8 cellular contexts compared by ENCODE assay signal in genomic region chr15:75646944-75647364, GRCh38. TPM values are rescaled to one million over a fixed set of nuclear protein-coding genes. Genes with fewer than 3 reads are reported as not detected.
DNase-seq lines count a peak whose midpoint lies in the region; ATAC-seq and TF ChIP-seq lines count a peak whose summit lies in the region.

No MANE protein-coding gene starts in this region.

- peak; percentile 52 for DNase-seq in activated T-cell treated with anti-CD3 and anti-CD28 coated beads, Interleukin-2, amount 50 U/mL, for 24 hours
- DNase-seq in activated T-cell treated with anti-CD3 and anti-CD28 coated beads, Interleukin-2, amount 50 U/mL, for 1 hour = no peak
- DNase-seq in WERI-Rb-1 = no peak
- DNase-seq in fibroblast of mammary gland (ENCODE audit: low read depth) = no peak
- DNase-seq in ovary = no peak
- no peak for DNase-seq in NCI-H1436 (lab: John Stamatoyannopoulos, UW)

- intact Hi-C loops in ovary (cut with DNase I) = loop anchor here in 2 of 4 donors (5.0 to 10.0 kb wide), 2 partner anchors 35 to 192 kb away; partner anchors contain the start of gene SIN3A (in 1 of the 2)

- H3K36me3 Mint-ChIP-seq in activated T-cell treated with anti-CD3 and anti-CD28 coated beads, Interleukin-2, amount 50 U/mL, for 24 hours (ENCODE audit: low read depth) = no peaks in the 10 kb centered on the region

- TF ChIP-seq CTCF in WERI-Rb-1 (IDR thresholded peaks at IDR 0.05; ENCODE audit: low read depth, low read length) (no peak), fibroblast of mammary gland (conservative IDR thresholded peaks at IDR 0.05; ENCODE audit: control insufficient read depth, insufficient read depth, low read depth, low read length) (no peak), ovary (IDR thresholded peaks at IDR 0.05) (no peak)

- no peak for TF ChIP-seq EP300 in ovary (IDR thresholded peaks at IDR 0.05)

- no peak for ATAC-seq in GM18511 (IDR thresholded peaks at IDR 0.05; ENCODE audit: unreplicated experiment)
- ATAC-seq in HG03571 (IDR thresholded peaks at IDR 0.05; ENCODE audit: unreplicated experiment) = no peak

- H3K9me3 ChIP-seq in WERI-Rb-1 (ENCODE audit: severe bottlenecking) (no peaks in the 10 kb centered on the region), ovary (no peaks in the 10 kb centered on the region)

- H3K4me3 Mint-ChIP-seq in activated T-cell treated with anti-CD3 and anti-CD28 coated beads, Interleukin-2, amount 50 U/mL, for 24 hours = peak overlapping the region; percentile 83

- WGBS in ovary, 3 donors = 0 to 1% (median 0%) methylated on average over 26 of the region's 26 CpGs

- H3K27me3 Mint-ChIP-seq in activated T-cell treated with anti-CD3 and anti-CD28 coated beads, Interleukin-2, amount 50 U/mL, for 24 hours = no peaks in the 10 kb centered on the region

- no peak for TF ChIP-seq POLR2A in ovary (IDR thresholded peaks at IDR 0.05)

- H3K4me1 ChIP-seq in ovary (ENCODE audit: insufficient read depth) = peaks cover 32% of the 10 kb centered on the region

- H3K27ac Mint-ChIP-seq in activated T-cell treated with anti-CD3 and anti-CD28 coated beads, Interleukin-2, amount 50 U/mL, for 24 hours = peak overlapping the region; percentile 73

- H3K27me3 ChIP-seq in WERI-Rb-1 (ENCODE audit: insufficient read depth, low read depth, severe bottlenecking) = no peaks in the 10 kb centered on the region
- no peaks in the 10 kb centered on the region for H3K27me3 ChIP-seq in ovary

- no peaks in the 10 kb centered on the region for H3K9me3 Mint-ChIP-seq in activated T-cell treated with anti-CD3 and anti-CD28 coated beads, Interleukin-2, amount 50 U/mL, for 24 hours

- H3K4me3 ChIP-seq in WERI-Rb-1 (ENCODE audit: low read depth, low read length) = peak overlapping the region; percentile 87
- H3K4me3 ChIP-seq in fibroblast of mammary gland (ENCODE audit: control insufficient read depth, low read depth, low read length) = peak overlapping the region; percentile 86
- peak overlapping the region; percentile 81 for H3K4me3 ChIP-seq in ovary

- H3K4me1 Mint-ChIP-seq in activated T-cell treated with anti-CD3 and anti-CD28 coated beads, Interleukin-2, amount 50 U/mL, for 24 hours (ENCODE audit: low read depth) = peaks cover 31% of the 10 kb centered on the region

- H3K36me3 ChIP-seq in WERI-Rb-1 (peaks cover 10% of the 10 kb centered on the region), ovary (no peaks in the 10 kb centered on the region)

- H3K27ac ChIP-seq in WERI-Rb-1 = peak overlapping the region; percentile 67; the same call in 1 of the 2 replicates
- H3K27ac ChIP-seq in ovary = peak overlapping the region; percentile 80 to 96

RNA-seq across cellular contexts. Expression of gene SNX33, which starts 0.8 kb away (rescaled TPM):
- 10 to 100 TPM; 16.0 to 37.3 (median 32.3) TPM for total RNA-seq in ovary
- polyA plus RNA-seq in ovary = 10 to 100 TPM; 23.4 to 28.3 TPM

RNA-seq across cellular contexts. Expression of gene IMP3, which starts 6.9 kb away (rescaled TPM):
- 100 to 1,000 TPM in 2 of 7 donors, 10 to 100 TPM in 5; 45.1 to 106 (median 59.6) TPM for total RNA-seq in ovary
- polyA plus RNA-seq in ovary = 10 to 100 TPM; 47.1 to 51.6 TPM

RNA-seq across cellular contexts. Expression of gene SNUPN, which starts 21.4 kb away (rescaled TPM):
- total RNA-seq in ovary = 10 to 100 TPM; 20.4 to 34.5 (median 27.5) TPM
- polyA plus RNA-seq in ovary = 10 to 100 TPM; 29.2 to 35.3 TPM
